ENCODE assay signal across 9 cellular contexts in the genomic region with DNA sequence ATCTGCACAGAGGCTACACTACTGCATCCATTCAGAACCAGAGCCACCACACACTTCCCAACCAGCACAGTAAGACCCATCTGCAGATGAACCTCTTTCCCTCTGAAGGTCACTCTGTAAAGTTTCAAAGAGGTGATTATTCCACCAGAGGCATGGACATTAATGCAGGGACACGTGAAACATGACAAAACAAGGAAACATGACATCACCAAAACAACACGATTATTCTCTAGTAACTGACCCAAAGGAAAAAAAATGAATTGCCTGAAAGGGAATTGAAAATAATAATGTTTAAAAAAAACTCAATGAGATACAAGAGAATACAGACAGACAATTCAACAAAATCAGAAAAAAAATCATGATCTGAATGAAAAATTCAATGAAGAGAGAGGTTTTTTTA.
"Had no signal": no experiment of that assay in that cellular context is flagged by ENCODE, and none has a peak within 500 bp of the region (broad histone marks: within the 10 kb centered on the region; RNA-seq: fewer than 3 reads in every experiment).

No MANE protein-coding gene starts in this region.

- ATAC-seq: HCT116, K562 had no signal

- H3K27ac ChIP-seq: HL-60 had no signal

- H3K4me1 ChIP-seq: HAP-1 had no signal

- H3K36me3 ChIP-seq: HAP-1 had no signal

- FAIRE-seq: K562 had no signal

- H3K9me3 Mint-ChIP-seq: HFFc6 had no signal

- DNase-seq: GOT3, H7, HFFc6, IMR-90, KG1 had no signal

- H3K9me3 ChIP-seq: HAP-1 had no signal

- H3K4me3 Mint-ChIP-seq: HFFc6 had no signal

- H3K27ac Mint-ChIP-seq: HFFc6 had no signal

- H3K4me3 ChIP-seq: HAP-1, K562 had no signal
